Comparison of ENCODE assay signal across 1 cellular context in the genomic region with DNA sequence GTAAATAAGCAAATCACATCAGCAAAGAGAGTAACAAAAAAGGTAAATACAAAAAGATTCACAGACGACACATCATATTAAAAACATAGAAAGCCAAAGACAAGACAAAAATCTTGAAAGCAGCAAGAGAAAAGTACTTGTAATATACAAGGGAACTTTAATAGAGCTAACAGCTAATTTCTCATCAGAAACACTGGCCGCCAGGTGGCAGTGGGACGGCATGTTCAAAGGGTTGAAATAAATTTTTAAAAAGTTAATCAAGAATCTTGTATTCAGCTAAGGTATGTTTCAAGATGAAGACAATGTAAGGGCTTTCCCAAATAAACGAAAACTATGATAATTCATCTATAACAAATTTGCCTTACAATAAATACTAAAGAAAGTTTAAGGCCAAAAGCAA.
TF ChIP-seq lines count a peak whose summit lies in the region.

No MANE protein-coding gene starts in this region.

TF ChIP-seq in WTC11, 78 proteins besides CTCF, POLR2A, EP300 and RAD21 (continued from another document):
- TF ChIP-seq, protein P1, sequence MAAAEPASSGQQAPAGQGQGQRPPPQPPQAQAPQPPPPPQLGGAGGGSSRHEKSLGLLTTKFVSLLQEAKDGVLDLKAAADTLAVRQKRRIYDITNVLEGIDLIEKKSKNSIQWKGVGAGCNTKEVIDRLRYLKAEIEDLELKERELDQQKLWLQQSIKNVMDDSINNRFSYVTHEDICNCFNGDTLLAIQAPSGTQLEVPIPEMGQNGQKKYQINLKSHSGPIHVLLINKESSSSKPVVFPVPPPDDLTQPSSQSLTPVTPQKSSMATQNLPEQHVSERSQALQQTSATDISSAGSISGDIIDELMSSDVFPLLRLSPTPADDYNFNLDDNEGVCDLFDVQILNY (CRISPR knock-in tag; IDR thresholded peaks at IDR 0.05), result no peak
- TF ChIP-seq, protein P2, sequence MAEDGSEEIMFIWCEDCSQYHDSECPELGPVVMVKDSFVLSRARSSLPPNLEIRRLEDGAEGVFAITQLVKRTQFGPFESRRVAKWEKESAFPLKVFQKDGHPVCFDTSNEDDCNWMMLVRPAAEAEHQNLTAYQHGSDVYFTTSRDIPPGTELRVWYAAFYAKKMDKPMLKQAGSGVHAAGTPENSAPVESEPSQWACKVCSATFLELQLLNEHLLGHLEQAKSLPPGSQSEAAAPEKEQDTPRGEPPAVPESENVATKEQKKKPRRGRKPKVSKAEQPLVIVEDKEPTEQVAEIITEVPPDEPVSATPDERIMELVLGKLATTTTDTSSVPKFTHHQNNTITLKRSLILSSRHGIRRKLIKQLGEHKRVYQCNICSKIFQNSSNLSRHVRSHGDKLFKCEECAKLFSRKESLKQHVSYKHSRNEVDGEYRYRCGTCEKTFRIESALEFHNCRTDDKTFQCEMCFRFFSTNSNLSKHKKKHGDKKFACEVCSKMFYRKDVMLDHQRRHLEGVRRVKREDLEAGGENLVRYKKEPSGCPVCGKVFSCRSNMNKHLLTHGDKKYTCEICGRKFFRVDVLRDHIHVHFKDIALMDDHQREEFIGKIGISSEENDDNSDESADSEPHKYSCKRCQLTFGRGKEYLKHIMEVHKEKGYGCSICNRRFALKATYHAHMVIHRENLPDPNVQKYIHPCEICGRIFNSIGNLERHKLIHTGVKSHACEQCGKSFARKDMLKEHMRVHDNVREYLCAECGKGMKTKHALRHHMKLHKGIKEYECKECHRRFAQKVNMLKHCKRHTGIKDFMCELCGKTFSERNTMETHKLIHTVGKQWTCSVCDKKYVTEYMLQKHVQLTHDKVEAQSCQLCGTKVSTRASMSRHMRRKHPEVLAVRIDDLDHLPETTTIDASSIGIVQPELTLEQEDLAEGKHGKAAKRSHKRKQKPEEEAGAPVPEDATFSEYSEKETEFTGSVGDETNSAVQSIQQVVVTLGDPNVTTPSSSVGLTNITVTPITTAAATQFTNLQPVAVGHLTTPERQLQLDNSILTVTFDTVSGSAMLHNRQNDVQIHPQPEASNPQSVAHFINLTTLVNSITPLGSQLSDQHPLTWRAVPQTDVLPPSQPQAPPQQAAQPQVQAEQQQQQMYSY (CRISPR knock-in tag; IDR thresholded peaks at IDR 0.05), result no peak
- TF ChIP-seq NFE2L1 (CRISPR knock-in tag; IDR thresholded peaks at IDR 0.05), result no peak
